28 cellular contexts compared by ENCODE assay signal in the genomic region with DNA sequence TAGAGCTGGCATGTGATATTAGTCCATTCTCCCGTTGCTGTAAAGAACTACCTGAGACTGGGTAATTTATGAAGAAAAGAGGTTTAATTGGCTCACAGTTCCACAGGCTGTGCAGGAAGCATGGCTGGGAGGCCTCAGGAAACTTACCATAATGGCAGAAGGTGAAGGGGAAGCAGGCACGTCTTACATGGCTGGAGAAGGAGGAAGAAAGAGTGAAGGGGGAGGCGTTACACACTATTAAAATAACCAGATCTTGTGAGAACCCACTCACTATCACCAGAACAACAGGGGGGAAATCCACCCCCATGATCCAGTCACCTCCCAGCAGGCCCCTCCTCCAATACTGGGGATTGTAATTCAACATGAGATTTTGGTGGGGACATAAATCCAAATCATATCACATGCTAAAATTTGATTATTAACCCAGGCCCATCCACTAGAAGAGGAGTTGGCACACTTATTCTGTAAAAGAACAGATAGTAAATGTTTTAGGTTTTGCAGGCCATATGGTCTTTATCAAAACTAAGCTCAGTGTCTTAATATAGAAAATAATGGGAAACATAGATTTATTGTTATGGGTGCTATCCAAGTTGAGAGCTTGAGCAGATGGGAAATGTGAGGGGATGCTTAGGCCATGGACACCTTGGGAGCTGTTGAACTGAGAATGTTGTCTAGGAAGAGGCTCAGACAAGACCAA. TPM values are rescaled to one million over a fixed set of nuclear protein-coding genes. Genes with fewer than 3 reads are reported as not detected.
"Had no signal": no experiment of that assay in that cellular context is flagged by ENCODE, and none has a peak within 500 bp of the region (broad histone marks: within the 10 kb centered on the region; RNA-seq: fewer than 3 reads in every experiment).

No MANE protein-coding gene starts in this region.

- H3K4me1 ChIP-seq: neural progenitor cell, parathyroid adenoma, psoas muscle, right lobe of liver, stomach, thyroid gland, tibial nerve, upper lobe of left lung, vagina had no signal

- H3K36me3 ChIP-seq: neural progenitor cell, ovary, sigmoid colon, stomach, thoracic aorta, thyroid gland, tibial nerve, upper lobe of left lung, vagina had no signal

- H3K9me3 ChIP-seq: ovary, psoas muscle, right lobe of liver, sigmoid colon, stomach, thoracic aorta, thyroid gland, tibial nerve, upper lobe of left lung, vagina had no signal

- ATAC-seq: naive thymus-derived CD8-positive, alpha-beta T cell; natural killer cell treated with Interleukin-12 subunit alpha and Interleukin-12 subunit beta and Interleukin-15 and Interleukin-18, amount 100 ng/mL, for 72 hours; psoas muscle; right cardiac atrium; right lobe of liver; stimulated activated effector memory CD8-positive, alpha-beta T cell treated with anti-CD3 and anti-CD28 coated beads, Interleukin-12 subunit alpha, Interleukin-12 subunit beta, amount 100 ng/mL, for 72 hours; stimulated activated naive B cell treated with anti-CD40 and anti-IgM and Interleukin-4, amounts not matched to agents 10 μg/mL and 1 μg/mL and 100 μg/mL, for 72 hours had no signal

- H3K36me3 Mint-ChIP-seq: natural killer cell treated with Interleukin-12 subunit alpha and Interleukin-12 subunit beta and Interleukin-15 and Interleukin-18, amount 100 ng/mL, for 72 hours; neural progenitor cell; stimulated activated naive B cell treated with anti-CD40 and anti-IgM and Interleukin-4, amounts not matched to agents 10 μg/mL and 1 μg/mL and 100 μg/mL, for 72 hours had no signal

- H3K27me3 Mint-ChIP-seq: naive thymus-derived CD8-positive, alpha-beta T cell; natural killer cell treated with Interleukin-12 subunit alpha and Interleukin-12 subunit beta and Interleukin-15 and Interleukin-18, amount 100 ng/mL, for 72 hours; stimulated activated naive B cell treated with anti-CD40 and anti-IgM and Interleukin-4, amounts not matched to agents 10 μg/mL and 1 μg/mL and 100 μg/mL, for 72 hours; stimulated activated naive CD8-positive, alpha-beta T cell treated with anti-CD3 and anti-CD28 coated beads, Interleukin-15, Interleukin-2, amounts not matched to agents 100 ng/mL and 50 ng/mL, for 24 hours had no signal

- H3K4me1 Mint-ChIP-seq: naive thymus-derived CD8-positive, alpha-beta T cell; neural progenitor cell; stimulated activated naive B cell treated with anti-CD40 and anti-IgM and Interleukin-4, amounts not matched to agents 10 μg/mL and 1 μg/mL and 100 μg/mL, for 72 hours had no signal

- H3K9ac ChIP-seq: neural progenitor cell, parathyroid adenoma had no signal

- H2AFZ ChIP-seq: neural progenitor cell, parathyroid adenoma had no signal

- H3K27ac Mint-ChIP-seq: natural killer cell treated with Interleukin-12 subunit alpha and Interleukin-12 subunit beta and Interleukin-15 and Interleukin-18, amount 100 ng/mL, for 72 hours; neural progenitor cell; progenitor cell of endocrine pancreas; stimulated activated effector memory CD8-positive, alpha-beta T cell treated with anti-CD3 and anti-CD28 coated beads, Interleukin-12 subunit alpha, Interleukin-12 subunit beta, amount 100 ng/mL, for 72 hours; stimulated activated naive B cell treated with anti-CD40 and anti-IgM and Interleukin-4, amounts not matched to agents 10 μg/mL and 1 μg/mL and 100 μg/mL, for 72 hours; stimulated activated naive CD8-positive, alpha-beta T cell treated with anti-CD3 and anti-CD28 coated beads, Interleukin-15, Interleukin-2, amounts not matched to agents 100 ng/mL and 50 ng/mL, for 24 hours had no signal

- H3K4me3 ChIP-seq: neural progenitor cell, ovary, psoas muscle, right lobe of liver, sigmoid colon, stomach, thoracic aorta, thyroid gland, tibial nerve, upper lobe of left lung, vagina had no signal

- H3K9me3 Mint-ChIP-seq: naive thymus-derived CD8-positive, alpha-beta T cell; natural killer cell treated with Interleukin-12 subunit alpha and Interleukin-12 subunit beta and Interleukin-15 and Interleukin-18, amount 100 ng/mL, for 72 hours; neural progenitor cell; stimulated activated effector memory CD8-positive, alpha-beta T cell treated with anti-CD3 and anti-CD28 coated beads, Interleukin-12 subunit alpha, Interleukin-12 subunit beta, amount 100 ng/mL, for 72 hours; stimulated activated naive CD8-positive, alpha-beta T cell treated with anti-CD3 and anti-CD28 coated beads, Interleukin-15, Interleukin-2, amounts not matched to agents 100 ng/mL and 50 ng/mL, for 24 hours had no signal

- H3K4me3 Mint-ChIP-seq: naive thymus-derived CD8-positive, alpha-beta T cell; natural killer cell treated with Interleukin-12 subunit alpha and Interleukin-12 subunit beta and Interleukin-15 and Interleukin-18, amount 100 ng/mL, for 72 hours; neural progenitor cell; stimulated activated effector memory CD8-positive, alpha-beta T cell treated with anti-CD3 and anti-CD28 coated beads, Interleukin-12 subunit alpha, Interleukin-12 subunit beta, amount 100 ng/mL, for 72 hours; stimulated activated naive B cell treated with anti-CD40 and anti-IgM and Interleukin-4, amounts not matched to agents 10 μg/mL and 1 μg/mL and 100 μg/mL, for 72 hours; stimulated activated naive CD8-positive, alpha-beta T cell treated with anti-CD3 and anti-CD28 coated beads, Interleukin-15, Interleukin-2, amounts not matched to agents 100 ng/mL and 50 ng/mL, for 24 hours had no signal

- H3K27ac ChIP-seq: neural progenitor cell, ovary, parathyroid adenoma, psoas muscle, right lobe of liver, sigmoid colon, stomach, thoracic aorta, thyroid gland, tibial nerve, upper lobe of left lung, vagina had no signal

- H3K27me3 ChIP-seq: neural progenitor cell, ovary, right lobe of liver, sigmoid colon, stomach, thyroid gland, tibial nerve, upper lobe of left lung, vagina had no signal

- H3K79me2 ChIP-seq: parathyroid adenoma had no signal

- H3K4me2 ChIP-seq: neural progenitor cell had no signal

- DNase-seq: naive thymus-derived CD8-positive, alpha-beta T cell; occipital lobe; ovary; psoas muscle; right cardiac atrium; right lobe of liver; sigmoid colon; small intestine; stimulated activated CD4-positive, alpha-beta T cell treated with anti-CD3 and anti-CD28 coated beads, Interleukin-15, amount 100 ng/mL, for 24 hours; stimulated activated CD4-positive, alpha-beta T cell treated with anti-CD3 and anti-CD28 coated beads, Interleukin-2, amount 100 ng/mL, for 24 hours; stimulated activated CD4-positive, alpha-beta T cell treated with anti-CD3 and anti-CD28 coated beads, Interleukin-2, amount 100 ng/mL, for 48 hours; stimulated activated CD4-positive, alpha-beta T cell treated with anti-CD3 and anti-CD28 coated beads, Interleukin-4, amount 100 ng/mL, for 24 hours; stimulated activated naive B cell treated with anti-CD40 and anti-IgM and Interleukin-4, amounts not matched to agents 10 μg/mL and 1 μg/mL and 100 μg/mL, for 72 hours; stimulated activated naive CD4-positive, alpha-beta T cell treated with Interleukin-2 at 50 U/mL for 16 hours; stomach; thyroid gland; trophoblast cell; upper lobe of left lung had no signal

RNA-seq across cellular contexts. Expression of a gene that starts 39.6 kb away (rescaled TPM):
- total RNA-seq: natural killer cell treated with Interleukin-12 subunit alpha and Interleukin-12 subunit beta and Interleukin-15 and Interleukin-18, amount 100 ng/mL, for 72 hours; psoas muscle; sigmoid colon; skeletal muscle tissue had no signal
